25 cellular contexts compared by ENCODE assay signal in genomic region chr22:30640361-30640760, GRCh38. TPM values are rescaled to one million over a fixed set of nuclear protein-coding genes. Genes with fewer than 3 reads are reported as not detected.
A peak's percentile ranks its signal among the peaks of the same experiment; 100 is the strongest.
DNase-seq lines count a peak whose midpoint lies in the region; ATAC-seq, FAIRE-seq and TF ChIP-seq lines count a peak whose summit lies in the region.
"Had no signal": no experiment of that assay in that cellular context is flagged by ENCODE, and none has a peak within 500 bp of the region (broad histone marks: within the 10 kb centered on the region; RNA-seq: fewer than 3 reads in every experiment).

No MANE protein-coding gene starts in this region.

- H3K4me3 ChIP-seq in MG63: no peak overlapping the region
- no peak overlapping the region for H3K4me3 ChIP-seq in kidney (ENCODE audit: low read length in 2 of 2)
- H3K4me3 ChIP-seq: BLaER1 treated with 17β-estradiol and CSF1 and Interleukin-3, amounts not matched to agents 10 nM and 100 nM; GM23248 had no signal

- DNase-seq in ELR (ENCODE audit: low read depth): peak; percentile 59
- DNase-seq in MG63: peak; percentile 26
- peak; percentile 29 for DNase-seq in kidney
- DNase-seq in substantia nigra (lab: John Stamatoyannopoulos, UW): no peak
- no peak for DNase-seq in SK-N-DZ (ENCODE audit: low spot score)
- no peak for DNase-seq in inferior parietal cortex (ENCODE audit: extremely low spot score)
- DNase-seq: ACHN; CD8-positive, alpha-beta T cell; DMS153; GM23248; H9; HFFc6; KBM-7; NCI-H1092 treated with DMSO at 0.1 percent for 48 hours; NCI-H1436 treated with DMSO at 0.1 percent for 48 hours; NCI-H1930; NCI-H2227 treated with DMSO at 0.1 percent for 48 hours; NCI-H510A treated with DMSO at 0.1 percent for 48 hours; NCI-H774; NK-92 treated with Interleukin-12 subunit alpha and Interleukin-12 subunit beta, amount 100 ng/mL, for 24 hours had no signal

- intact Hi-C loops in kidney (cut with DNase I): no loop called here

- H3K4me1 ChIP-seq in kidney (ENCODE audit: control insufficient read depth in 1 of 2, insufficient read depth in 1 of 2, low read depth in 1 of 2, low read length in 2 of 2): peaks cover 12 to 18% of the 10 kb centered on the region in 2 donors

- H3K9ac ChIP-seq in kidney (ENCODE audit: low read length in 2 of 2): no peak overlapping the region
- H3K9ac ChIP-seq: GM23248 had no signal

- ATAC-seq in GM18870 (IDR thresholded peaks at IDR 0.05; ENCODE audit: unreplicated experiment): no peak
- ATAC-seq: CD8-positive, alpha-beta T cell; HepG2 had no signal

- H3K9me3 ChIP-seq in MG63: no peaks in the 10 kb centered on the region
- no peaks in the 10 kb centered on the region for H3K9me3 ChIP-seq in kidney (ENCODE audit: control insufficient read depth in 1 of 2, low read length in 2 of 2)

- no peaks in the 10 kb centered on the region for H3K27me3 ChIP-seq in MG63
- H3K27me3 ChIP-seq: BLaER1 treated with 17β-estradiol and CSF1 and Interleukin-3, amounts not matched to agents 10 nM and 100 nM had no signal

- FAIRE-seq in kidney (lab: Jason Lieb, UNC): no peak
- FAIRE-seq: GM12891, HepG2 had no signal

- H3K36me3 ChIP-seq in MG63: peaks cover 17% of the 10 kb centered on the region
- no peaks in the 10 kb centered on the region for H3K36me3 ChIP-seq in kidney (ENCODE audit: control insufficient read depth in 1 of 2, insufficient read depth in 2 of 2, low read length in 2 of 2)

- TF ChIP-seq CTCF in kidney (IDR thresholded peaks at IDR 0.05; ENCODE audit: borderline replicate concordance, extremely low read depth, insufficient read depth): no peak

- H3K27ac ChIP-seq in kidney (ENCODE audit: low read depth in 2 of 2, low read length in 2 of 2): no peak overlapping the region
- peak overlapping the region; percentile 46 for H3K27ac ChIP-seq in substantia nigra (ENCODE audit: low read depth, low read length, poor library complexity, severe bottlenecking)
- H3K27ac ChIP-seq: BLaER1 treated with 17β-estradiol and CSF1 and Interleukin-3, amounts not matched to agents 10 nM and 100 nM; GM23248; HL-60 had no signal

RNA-seq across cellular contexts. Expression of gene SLC35E4, which starts 4.8 kb away (rescaled TPM):
- 11.3 and 12.5 TPM in 2 replicates for total RNA-seq in MG63 (2014; rRNA removed; shearing (Covaris generic); ENCODE audit: low replicate concordance)
- total RNA-seq in kidney: 3.2 TPM
- polyA plus RNA-seq in kidney (ENCODE audit: insufficient read depth, low read depth, low replicate concordance): 1.8 TPM
- polyA plus RNA-seq in SK-N-DZ (2014; cell fraction: cytosol; rRNA removed): 4.0 and 5.4 TPM in 2 replicates
- polyA plus RNA-seq in SK-N-DZ (2014; cell fraction: nucleus; rRNA removed): 0.73 and 2.0 TPM in 2 replicates

RNA-seq across cellular contexts. Expression of gene DUSP18, which starts 27.3 kb away (rescaled TPM):
- total RNA-seq in MG63 (2014; rRNA removed; shearing (Covaris generic); ENCODE audit: low replicate concordance): 1.2 and 2.7 TPM in 2 replicates
- total RNA-seq in kidney: 14.0 TPM
- polyA plus RNA-seq in kidney (ENCODE audit: insufficient read depth, low read depth, low replicate concordance): 3.6 TPM
- 2.2 and 3.9 TPM in 2 replicates for polyA plus RNA-seq in SK-N-DZ (2014; cell fraction: cytosol; rRNA removed)
- 0.99 and 1.3 TPM in 2 replicates for polyA plus RNA-seq in SK-N-DZ (2014; cell fraction: nucleus; rRNA removed)

RNA-seq across cellular contexts. Expression of gene TCN2, which starts 33.4 kb away (rescaled TPM):
- 1.2 TPM in 1 of 2 replicates, not detected in the other for total RNA-seq in MG63 (2014; rRNA removed; shearing (Covaris generic); ENCODE audit: low replicate concordance)
- 71.3 TPM for total RNA-seq in kidney
- polyA plus RNA-seq in kidney (ENCODE audit: insufficient read depth, low read depth, low replicate concordance): 174 TPM
- polyA plus RNA-seq in SK-N-DZ (2014; cell fraction: cytosol; rRNA removed): 8.5 and 9.7 TPM in 2 replicates
- 7.3 and 7.8 TPM in 2 replicates for polyA plus RNA-seq in SK-N-DZ (2014; cell fraction: nucleus; rRNA removed)

RNA-seq across cellular contexts. Expression of gene PES1, which starts 48.7 kb away (rescaled TPM):
- total RNA-seq in MG63 (2014; rRNA removed; shearing (Covaris generic); ENCODE audit: low replicate concordance): 150 and 165 TPM in 2 replicates
- 68.4 TPM for total RNA-seq in kidney
- polyA plus RNA-seq in kidney (ENCODE audit: insufficient read depth, low read depth, low replicate concordance): 57.0 TPM
- polyA plus RNA-seq in SK-N-DZ (2014; cell fraction: cytosol; rRNA removed): 62.8 and 92.6 TPM in 2 replicates
- 71.5 and 84.6 TPM in 2 replicates for polyA plus RNA-seq in SK-N-DZ (2014; cell fraction: nucleus; rRNA removed)

RNA-seq across cellular contexts. Expression of gene OSBP2, which starts 54.3 kb away (rescaled TPM):
- 2.4 and 9.3 TPM in 2 replicates for total RNA-seq in MG63 (2014; rRNA removed; shearing (Covaris generic); ENCODE audit: low replicate concordance)
- total RNA-seq in kidney: 4.0 TPM
- 3.4 TPM for polyA plus RNA-seq in kidney (ENCODE audit: insufficient read depth, low read depth, low replicate concordance)
- polyA plus RNA-seq in SK-N-DZ (2014; cell fraction: cytosol; rRNA removed): 1.4 and 2.7 TPM in 2 replicates
- 0.77 and 1.4 TPM in 2 replicates for polyA plus RNA-seq in SK-N-DZ (2014; cell fraction: nucleus; rRNA removed)

Comparison
In these comparisons a context has a peak if more than half of its experiments do, and no peak if none do; other contexts are left out.
1. DNase-seq: peak in ELR (single experiment), MG63 (single experiment) and kidney (single experiment); none in substantia nigra (0 of 49), SK-N-DZ (single experiment) and inferior parietal cortex (single experiment).
2. RNA of gene TCN2, which starts 33.4 kb away (total RNA-seq): 71.3 TPM in kidney (single experiment); 1.2 TPM in MG63; every median in the first group is over 10 times any median in the second.